In genomic region chr6:12890171-12890790, GRCh38 we compare ENCODE assay signal across 8 cellular contexts.
A peak's percentile ranks its signal among the peaks of the same experiment; 100 is the strongest.
DNase-seq lines count a peak whose midpoint lies in the region; ATAC-seq and TF ChIP-seq lines count a peak whose summit lies in the region.

No MANE protein-coding gene starts in this region.

- TF ChIP-seq CTCF in CD8-positive, alpha-beta T cell (IDR thresholded peaks at IDR 0.05), result peak; percentile 14
- TF ChIP-seq CTCF in HFF-Myc (IDR thresholded peaks at IDR 0.05; ENCODE audit: low read depth, low read length, missing control alignments) (peak; percentile 58), lower lobe of right lung (IDR thresholded peaks at IDR 0.05) (peak; percentile 47)

- H3K27me3 ChIP-seq in CD8-positive, alpha-beta T cell (ENCODE audit: insufficient read depth, low read length), result no peaks in the 10 kb centered on the region
- peaks cover 4% of the 10 kb centered on the region for H3K27me3 ChIP-seq in lower lobe of right lung (ENCODE audit: low read depth)

- no peaks in the 10 kb centered on the region for H3K4me1 ChIP-seq in CD8-positive, alpha-beta T cell (ENCODE audit: insufficient read depth, low read length)
- H3K4me1 ChIP-seq in lower lobe of right lung, result peaks cover 7% of the 10 kb centered on the region

- CTCF ChIA-PET in CD8-positive, alpha-beta T cell (lab: Charles Lee), result no interaction called here
- CTCF ChIA-PET in activated CD8-positive, alpha-beta T cell treated with anti-CD3 and anti-CD28 coated beads, Interleukin-2, amount 10 ng/mL, durations not matched to agents 7 days and 5 days (lab: Charles Lee), result interaction anchor here (0.8 kb wide), 1 partner anchor 9 kb away, joined by 3 read pairs; no protein-coding TSS in a partner anchor

- in situ Hi-C loops in G401 (cut with HindIII; ENCODE audit: low sequenced_read_pairs), result no loop called here

- peaks cover 11% of the 10 kb centered on the region for H3K27me3 Mint-ChIP-seq in CD8-positive, alpha-beta T cell (ENCODE audit: low read depth)
- H3K27me3 Mint-ChIP-seq in activated CD8-positive, alpha-beta T cell treated with anti-CD3 and anti-CD28 coated beads, Interleukin-2, amount 10 ng/mL, durations not matched to agents 7 days and 5 days (ENCODE audit: low read depth), result peaks cover 4% of the 10 kb centered on the region

- H3K9me3 Mint-ChIP-seq in CD8-positive, alpha-beta T cell, result peaks cover 11% of the 10 kb centered on the region
- H3K9me3 Mint-ChIP-seq in activated CD8-positive, alpha-beta T cell treated with anti-CD3 and anti-CD28 coated beads, Interleukin-2, amount 10 ng/mL, durations not matched to agents 7 days and 5 days (ENCODE audit: insufficient read depth), result peaks cover 9% of the 10 kb centered on the region

- no peak overlapping the region for H3K27ac ChIP-seq in CD8-positive, alpha-beta T cell (ENCODE audit: low read depth, low read length)
- H3K27ac ChIP-seq in lower lobe of right lung, result no peak overlapping the region

- no peak for ATAC-seq in CD8-positive, alpha-beta T cell
- ATAC-seq in activated CD8-positive, alpha-beta T cell treated with anti-CD3 and anti-CD28 coated beads, Interleukin-2, amount 10 ng/mL, durations not matched to agents 7 days and 5 days, result no peak
- ATAC-seq in lower lobe of right lung, result no peak
- ATAC-seq in HG02840 (IDR thresholded peaks at IDR 0.05; ENCODE audit: low FRiP score, unreplicated experiment), result no peak
- no peak for ATAC-seq in GM18519 (IDR thresholded peaks at IDR 0.05; ENCODE audit: low FRiP score, unreplicated experiment)

- intact Hi-C loops in CD8-positive, alpha-beta T cell (cut with DNase I, micrococcal nuclease), result loop anchor here (5.0 to 10.0 kb wide), 4 partner anchors 253 to 1303 kb away; no protein-coding TSS in a partner anchor
- intact Hi-C loops in lower lobe of right lung (cut with DNase I), result no loop called here

- POLR2A ChIA-PET in CD8-positive, alpha-beta T cell (lab: Charles Lee), result no interaction called here
- POLR2A ChIA-PET in activated CD8-positive, alpha-beta T cell treated with anti-CD3 and anti-CD28 coated beads, Interleukin-2, amount 10 ng/mL, durations not matched to agents 7 days and 5 days (lab: Charles Lee), result no interaction called here

- no peak overlapping the region for H3K4me3 ChIP-seq in CD8-positive, alpha-beta T cell (ENCODE audit: low read depth, low read length)
- H3K4me3 ChIP-seq in HFF-Myc (replicated peaks; ENCODE audit: low read depth, low read length), result no peak overlapping the region
- no peak overlapping the region for H3K4me3 ChIP-seq in lower lobe of right lung

- no peak overlapping the region for H3K27ac Mint-ChIP-seq in CD8-positive, alpha-beta T cell
- H3K27ac Mint-ChIP-seq in activated CD8-positive, alpha-beta T cell treated with anti-CD3 and anti-CD28 coated beads, Interleukin-2, amount 10 ng/mL, durations not matched to agents 7 days and 5 days, result no peak overlapping the region

- no peaks in the 10 kb centered on the region for H3K36me3 ChIP-seq in CD8-positive, alpha-beta T cell (ENCODE audit: insufficient read depth, low read length)
- no peaks in the 10 kb centered on the region for H3K36me3 ChIP-seq in lower lobe of right lung

- H3K4me1 Mint-ChIP-seq in CD8-positive, alpha-beta T cell (ENCODE audit: low read depth), result peaks cover 3% of the 10 kb centered on the region
- H3K4me1 Mint-ChIP-seq in activated CD8-positive, alpha-beta T cell treated with anti-CD3 and anti-CD28 coated beads, Interleukin-2, amount 10 ng/mL, durations not matched to agents 7 days and 5 days (ENCODE audit: low read depth), result no peaks in the 10 kb centered on the region

- DNase-seq in CD8-positive, alpha-beta T cell, result no peak
- DNase-seq in HFF-Myc (ENCODE audit: extremely low read depth, low read depth) (no peak), lower lobe of right lung (no peak), T1000 (lab: John Stamatoyannopoulos, UW) (no peak), G401 (ENCODE audit: low spot score) (no peak)
- peak; percentile 39 for DNase-seq in activated CD8-positive, alpha-beta T cell treated with anti-CD3 and anti-CD28 coated beads, Interleukin-2, amount 10 ng/mL, durations not matched to agents 7 days and 5 days

- H3K4me3 Mint-ChIP-seq in CD8-positive, alpha-beta T cell, result no peak overlapping the region
- no peak overlapping the region for H3K4me3 Mint-ChIP-seq in activated CD8-positive, alpha-beta T cell treated with anti-CD3 and anti-CD28 coated beads, Interleukin-2, amount 10 ng/mL, durations not matched to agents 7 days and 5 days

- H3K9me3 ChIP-seq in CD8-positive, alpha-beta T cell (ENCODE audit: low read length), result no peaks in the 10 kb centered on the region
- H3K9me3 ChIP-seq in lower lobe of right lung, result peaks cover 8% of the 10 kb centered on the region

- H3K36me3 Mint-ChIP-seq in CD8-positive, alpha-beta T cell, result no peaks in the 10 kb centered on the region
- H3K36me3 Mint-ChIP-seq in activated CD8-positive, alpha-beta T cell treated with anti-CD3 and anti-CD28 coated beads, Interleukin-2, amount 10 ng/mL, durations not matched to agents 7 days and 5 days (ENCODE audit: low read depth), result no peaks in the 10 kb centered on the region
